ENCODE assay signal across 18 cellular contexts in the genomic region with DNA sequence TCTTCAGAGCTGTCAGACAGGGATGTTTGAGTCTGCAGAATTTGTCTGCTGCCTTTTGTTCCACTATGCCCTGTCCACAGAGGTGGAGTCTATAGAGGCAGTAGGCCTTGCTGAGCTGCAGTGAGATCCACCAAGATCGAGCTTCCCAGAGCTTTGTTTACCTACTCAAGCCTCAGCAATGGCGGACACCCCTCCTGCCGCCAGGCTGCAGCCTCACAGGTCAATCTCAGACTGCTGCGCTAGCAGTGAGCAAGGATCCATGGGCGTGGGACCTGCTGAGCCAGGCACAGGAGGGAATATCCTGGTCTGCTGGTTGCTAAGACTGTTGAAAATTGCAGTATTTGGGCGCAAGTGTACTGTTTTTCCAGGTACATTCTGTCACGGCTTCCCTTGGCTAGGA. TPM values are rescaled to one million over a fixed set of nuclear protein-coding genes. Genes with fewer than 3 reads are reported as not detected.
DNase-seq lines count a peak whose midpoint lies in the region; ATAC-seq and TF ChIP-seq lines count a peak whose summit lies in the region.
"Had no signal": no experiment of that assay in that cellular context is flagged by ENCODE, and none has a peak within 500 bp of the region (broad histone marks: within the 10 kb centered on the region; RNA-seq: fewer than 3 reads in every experiment).

No MANE protein-coding gene starts in this region.

- H3K4me1 ChIP-seq in Karpas-422 (ENCODE audit: low read length) = no peaks in the 10 kb centered on the region
- H3K4me1 ChIP-seq: A549; BLaER1 treated with 17β-estradiol and CSF1 and Interleukin-3, amounts not matched to agents 10 nM and 100 nM; Caco-2 had no signal

- H3K9me2 ChIP-seq in Karpas-422 (replicated peaks; ENCODE audit: insufficient read depth, low read length) = no peaks in the 10 kb centered on the region

- TF ChIP-seq CTCF in chondrocyte (IDR thresholded peaks at IDR 0.05) = no peak

- H3K9me3 ChIP-seq in Karpas-422 (ENCODE audit: low read length) = no peaks in the 10 kb centered on the region
- H3K9me3 ChIP-seq: A549, Caco-2 had no signal

- H3K27me3 Mint-ChIP-seq in chondrocyte (ENCODE audit: low read depth) = peaks cover 4% of the 10 kb centered on the region
- H3K27me3 Mint-ChIP-seq in stimulated activated naive CD8-positive, alpha-beta T cell treated with anti-CD3 and anti-CD28 coated beads, Interleukin-15, amount 100 ng/mL, for 72 hours = no peaks in the 10 kb centered on the region
- H3K27me3 Mint-ChIP-seq: B cell; CD4-positive, alpha-beta T cell had no signal

- DNase-seq in NCI-H748 (lab: John Stamatoyannopoulos, UW; ENCODE audit: unreplicated experiment) (peak; percentile 6), NCI-H748 treated with DMSO at 0.1 percent for 48 hours (lab: John Stamatoyannopoulos, UW) (no peak), Karpas-422 (no peak), chondrocyte (ENCODE audit: low spot score) (peak; percentile 58), NCI-H146 (lab: John Stamatoyannopoulos, UW) (no peak)
- no peak for DNase-seq in stimulated activated naive CD8-positive, alpha-beta T cell treated with anti-CD3 and anti-CD28 coated beads, Interleukin-15, amount 100 ng/mL, for 72 hours
- DNase-seq: AML-193; Caco-2; Calu3; CD4-positive, alpha-beta T cell; CD8-positive, alpha-beta T cell; DMS79 treated with DMSO at 0.1 percent for 48 hours; GF-D8 had no signal

- H3K4me1 Mint-ChIP-seq in chondrocyte (ENCODE audit: low read depth) = no peaks in the 10 kb centered on the region
- H3K4me1 Mint-ChIP-seq in stimulated activated naive CD8-positive, alpha-beta T cell treated with anti-CD3 and anti-CD28 coated beads, Interleukin-15, amount 100 ng/mL, for 72 hours = no peaks in the 10 kb centered on the region
- H3K4me1 Mint-ChIP-seq: B cell had no signal

- no peaks in the 10 kb centered on the region for H3K27me3 ChIP-seq in Karpas-422 (ENCODE audit: low read length)
- H3K27me3 ChIP-seq: BLaER1 treated with 17β-estradiol and CSF1 and Interleukin-3, amounts not matched to agents 10 nM and 100 nM had no signal

- H3K79me2 ChIP-seq in Karpas-422 (ENCODE audit: low read length) = no peaks in the 10 kb centered on the region

- no peak overlapping the region for H3K27ac ChIP-seq in Karpas-422 (ENCODE audit: low read length)
- H3K27ac ChIP-seq: 22Rv1; A549; BLaER1 treated with 17β-estradiol and CSF1 and Interleukin-3, amounts not matched to agents 10 nM and 100 nM; C4-2B had no signal

- no peak overlapping the region for H3K4me3 ChIP-seq in Karpas-422 (ENCODE audit: low read length)
- H3K4me3 ChIP-seq: A549; BLaER1 treated with 17β-estradiol and CSF1 and Interleukin-3, amounts not matched to agents 10 nM and 100 nM had no signal

- no peak overlapping the region for H3K9ac ChIP-seq in Karpas-422 (ENCODE audit: low read length)
- H3K9ac ChIP-seq: BLaER1 treated with 17β-estradiol and CSF1 and Interleukin-3, amounts not matched to agents 10 nM and 100 nM had no signal

- H4K20me1 ChIP-seq in Karpas-422 (ENCODE audit: insufficient read depth, low read depth, low read length) = no peaks in the 10 kb centered on the region
- H4K20me1 ChIP-seq: BLaER1 treated with 17β-estradiol and CSF1 and Interleukin-3, amounts not matched to agents 10 nM and 100 nM had no signal

- no peak overlapping the region for H3K4me3 Mint-ChIP-seq in chondrocyte (ENCODE audit: unreplicated experiment)
- H3K4me3 Mint-ChIP-seq in stimulated activated naive CD8-positive, alpha-beta T cell treated with anti-CD3 and anti-CD28 coated beads, Interleukin-15, amount 100 ng/mL, for 72 hours = no peak overlapping the region
- H3K4me3 Mint-ChIP-seq: B cell; CD4-positive, alpha-beta T cell; CD8-positive, alpha-beta T cell had no signal

- ATAC-seq in stimulated activated naive CD8-positive, alpha-beta T cell treated with anti-CD3 and anti-CD28 coated beads, Interleukin-15, amount 100 ng/mL, for 72 hours = no peak
- ATAC-seq: A549; CD8-positive, alpha-beta T cell had no signal

- H3K36me3 ChIP-seq in Karpas-422 (ENCODE audit: insufficient read depth, low read length) = no peaks in the 10 kb centered on the region
- H3K36me3 ChIP-seq: BLaER1 treated with 17β-estradiol and CSF1 and Interleukin-3, amounts not matched to agents 10 nM and 100 nM had no signal

- no peaks in the 10 kb centered on the region for H3K36me3 Mint-ChIP-seq in chondrocyte (ENCODE audit: low read depth)
- H3K36me3 Mint-ChIP-seq: CD8-positive, alpha-beta T cell had no signal

- no peak overlapping the region for H3K27ac Mint-ChIP-seq in chondrocyte (ENCODE audit: unreplicated experiment)
- no peak overlapping the region for H3K27ac Mint-ChIP-seq in stimulated activated naive CD8-positive, alpha-beta T cell treated with anti-CD3 and anti-CD28 coated beads, Interleukin-15, amount 100 ng/mL, for 72 hours
- H3K27ac Mint-ChIP-seq: B cell; CD4-positive, alpha-beta T cell; CD8-positive, alpha-beta T cell had no signal

- H2AFZ ChIP-seq in Karpas-422 (ENCODE audit: low read length) = 0 out of 2 replicates have a peak overlapping the region, but pooled peaks have one; percentile 27

- no peak overlapping the region for H3K4me2 ChIP-seq in Karpas-422 (ENCODE audit: low read depth, low read length, poor library complexity, severe bottlenecking)
- H3K4me2 ChIP-seq: A549; BLaER1 treated with 17β-estradiol and CSF1 and Interleukin-3, amounts not matched to agents 10 nM and 100 nM had no signal

- peaks cover 7% of the 10 kb centered on the region for H3K9me3 Mint-ChIP-seq in chondrocyte (ENCODE audit: low read depth)
- peaks cover 7 to 17% of the 10 kb centered on the region in 2 donors for H3K9me3 Mint-ChIP-seq in stimulated activated naive CD8-positive, alpha-beta T cell treated with anti-CD3 and anti-CD28 coated beads, Interleukin-15, amount 100 ng/mL, for 72 hours
- H3K9me3 Mint-ChIP-seq: CD4-positive, alpha-beta T cell; CD8-positive, alpha-beta T cell had no signal

RNA-seq across cellular contexts. Expression of a gene that starts 28.4 kb away (rescaled TPM):
- total RNA-seq in Karpas-422 (2014; rRNA removed; shearing (Covaris generic); ENCODE audit: low replicate concordance) = not detected in 2 replicates
- 41.8 to 80.6 TPM (median 76.1 TPM) in 3 replicates for total RNA-seq in chondrocyte
- total RNA-seq: B cell; CD8-positive, alpha-beta T cell had no signal

Comparison
In these comparisons a context has a peak if more than half of its experiments do, and no peak if none do; other contexts are left out.
1. DNase-seq: peak in NCI-H748 (single experiment) and chondrocyte (single experiment); none in NCI-H748 treated with DMSO at 0.1 percent for 48 hours (single experiment), Karpas-422 (single experiment), NCI-H146 (single experiment) and stimulated activated naive CD8-positive, alpha-beta T cell treated with anti-CD3 and anti-CD28 coated beads, Interleukin-15, amount 100 ng/mL, for 72 hours (0 of 2).
2. RNA of a gene that starts 28.4 kb away (total RNA-seq): 41.8 to 80.6 TPM in chondrocyte; not detected in Karpas-422; every median in the first group is over 10 times any median in the second.